Comparison of ENCODE assay signal across 17 cellular contexts in the genomic region with DNA sequence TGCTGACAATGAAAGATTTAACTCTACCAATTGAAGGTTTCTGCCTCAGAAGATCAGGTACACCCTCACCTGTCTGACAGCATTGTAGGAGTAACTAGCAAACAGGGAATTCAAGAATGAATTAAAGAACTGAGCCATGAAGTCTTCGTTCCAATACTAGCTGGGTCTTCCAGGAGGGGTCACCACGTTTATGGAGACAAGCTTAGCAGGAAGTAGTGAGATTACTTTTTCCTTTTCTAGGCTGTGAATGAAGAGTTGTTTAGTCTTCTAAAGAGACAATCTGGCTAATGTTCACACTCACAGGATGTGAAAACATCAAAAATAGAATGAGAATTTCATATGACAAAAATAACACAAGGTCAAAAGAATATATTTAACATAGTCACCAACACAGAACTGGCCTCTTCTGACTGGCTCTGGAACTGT. TPM values are rescaled to one million over a fixed set of nuclear protein-coding genes. Genes with fewer than 3 reads are reported as not detected.
A peak's percentile ranks its signal among the peaks of the same experiment; 100 is the strongest.
DNase-seq lines count a peak whose midpoint lies in the region; ATAC-seq, FAIRE-seq and TF ChIP-seq lines count a peak whose summit lies in the region.
"Had no signal": no experiment of that assay in that cellular context is flagged by ENCODE, and none has a peak within 500 bp of the region (broad histone marks: within the 10 kb centered on the region; RNA-seq: fewer than 3 reads in every experiment).

No MANE protein-coding gene starts in this region.

- H3K27ac ChIP-seq in right lobe of liver = no peak overlapping the region

- no peak for TF ChIP-seq POLR2A in right lobe of liver (IDR thresholded peaks at IDR 0.05)

- DNase-seq in H4 (ENCODE audit: low spot score) = no peak
- DNase-seq in DMS79 (lab: John Stamatoyannopoulos, UW) = no peak
- no peak for DNase-seq in right lobe of liver
- no peak for DNase-seq in urothelium cell line (ENCODE audit: low spot score)
- DNase-seq: activated CD8-positive, alpha-beta T cell treated with anti-CD3 and anti-CD28 coated beads, Interleukin-2, amount 10 ng/mL, durations not matched to agents 7 days and 5 days; C1 segment of cervical spinal cord; foreskin fibroblast; NCI-H146; retina had no signal

- H3K36me3 ChIP-seq in right lobe of liver = no peaks in the 10 kb centered on the region

- no peaks in the 10 kb centered on the region for H3K27me3 ChIP-seq in right lobe of liver

- no peaks in the 10 kb centered on the region for H3K4me1 ChIP-seq in right lobe of liver

- intact Hi-C loops in right lobe of liver (cut with DNase I) = no loop called here

- FAIRE-seq in urothelium cell line (lab: Jason Lieb, UNC) = no peak
- FAIRE-seq: keratinocyte had no signal

- ATAC-seq in GM18858 (IDR thresholded peaks at IDR 0.05; ENCODE audit: unreplicated experiment) (peak; percentile 47), GM21390 (IDR thresholded peaks at IDR 0.05; ENCODE audit: unreplicated experiment) (peak; percentile 59), HG02973 (IDR thresholded peaks at IDR 0.05; ENCODE audit: unreplicated experiment) (peak; percentile 38), HG03571 (IDR thresholded peaks at IDR 0.05; ENCODE audit: unreplicated experiment) (peak; percentile 57), right lobe of liver (no peak)
- ATAC-seq: activated CD8-positive, alpha-beta T cell treated with anti-CD3 and anti-CD28 coated beads, Interleukin-2, amount 10 ng/mL, durations not matched to agents 7 days and 5 days; activated naive CD4-positive, alpha-beta T cell treated with anti-CD3 and anti-CD28 coated beads, Interleukin-2, amount 50 U/mL, for 72 hours had no signal

- no peak overlapping the region for H3K4me3 ChIP-seq in right lobe of liver
- H3K4me3 ChIP-seq: coronary artery had no signal

- no peak for TF ChIP-seq CTCF in right lobe of liver (IDR thresholded peaks at IDR 0.05)

- H3K9me3 ChIP-seq in right lobe of liver = no peaks in the 10 kb centered on the region

- WGBS in right lobe of liver (ENCODE audit: insufficient coverage, low coverage, low lambda C conversion rate, missing lambda C conversion rate) = 74% methylated on average over 2 of the region's 2 CpGs

RNA-seq across cellular contexts. Expression of gene REELD1, which starts 54.9 kb away (rescaled TPM):
- not detected in 2 replicates for total RNA-seq in H4 (2014; rRNA removed; shearing (Covaris generic))
- total RNA-seq in right lobe of liver = under 1 TPM in 5 of 6 experiments, not detected in 1; 0.12 to 0.50 (median 0.35) TPM
- total RNA-seq: activated CD8-positive, alpha-beta T cell treated with anti-CD3 and anti-CD28 coated beads, Interleukin-2, amount 10 ng/mL, durations not matched to agents 7 days and 5 days; temporal lobe had no signal

Comparison
In these comparisons a context has a peak if more than half of its experiments do, and no peak if none do; other contexts are left out.
1. ATAC-seq: peak in GM18858 (single experiment), GM21390 (single experiment), HG02973 (single experiment) and HG03571 (single experiment); none in right lobe of liver (0 of 4).